1 cellular context compared by ENCODE assay signal in the genomic region with DNA sequence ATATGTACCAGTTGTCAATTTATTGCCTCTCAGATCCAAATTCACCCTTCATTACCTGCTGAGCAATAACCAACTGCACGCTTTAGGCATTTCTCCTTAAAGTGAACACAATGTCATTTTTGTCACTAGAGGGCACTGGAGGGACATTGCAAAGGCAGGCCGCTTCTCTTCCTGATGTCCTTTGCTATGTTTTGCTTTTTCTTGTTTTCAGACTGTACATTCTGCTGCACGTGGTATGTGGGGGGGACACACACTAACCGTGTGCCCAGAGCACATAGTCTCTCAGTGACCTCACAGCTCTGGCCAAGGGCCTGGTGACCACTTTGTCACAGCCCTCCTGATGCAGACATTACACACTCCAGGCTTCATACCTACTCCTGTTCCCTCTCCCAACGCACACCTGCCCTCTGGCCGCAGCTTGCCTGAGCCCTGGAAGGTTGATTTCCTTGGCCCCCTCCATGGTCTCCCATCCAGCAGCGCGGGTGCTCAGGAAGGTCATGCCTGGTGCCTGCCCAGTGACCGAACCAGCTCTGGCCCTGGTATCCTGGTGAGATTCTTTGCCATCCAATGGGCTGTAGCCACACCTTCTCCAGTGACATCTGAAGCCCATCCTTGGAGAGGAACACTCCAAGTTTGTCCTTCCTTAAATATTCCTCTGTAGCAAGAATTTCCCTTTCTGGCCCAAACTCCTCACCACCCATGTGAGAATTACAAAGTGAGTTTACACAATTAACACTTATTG.
A peak's percentile ranks its signal among the peaks of the same experiment; 100 is the strongest.
TF ChIP-seq lines count a peak whose summit lies in the region.

No MANE protein-coding gene starts in this region.

TF ChIP-seq in H1, 55 proteins besides CTCF, POLR2A, EP300 and RAD21 (continued from another document):
- TF ChIP-seq, protein P1, sequence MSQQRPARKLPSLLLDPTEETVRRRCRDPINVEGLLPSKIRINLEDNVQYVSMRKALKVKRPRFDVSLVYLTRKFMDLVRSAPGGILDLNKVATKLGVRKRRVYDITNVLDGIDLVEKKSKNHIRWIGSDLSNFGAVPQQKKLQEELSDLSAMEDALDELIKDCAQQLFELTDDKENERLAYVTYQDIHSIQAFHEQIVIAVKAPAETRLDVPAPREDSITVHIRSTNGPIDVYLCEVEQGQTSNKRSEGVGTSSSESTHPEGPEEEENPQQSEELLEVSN (IDR thresholded peaks at IDR 0.05), result 0 out of 2 replicates have a peak, but pooled peaks have one; percentile 13
- TF ChIP-seq JUND (IDR thresholded peaks at IDR 0.05; ENCODE audit: low read length) (no peak), TEAD4 (IDR thresholded peaks at IDR 0.05; ENCODE audit: low read depth, low read length) (peak; percentile 90)
